ENCODE assay signal across 9 cellular contexts in the genomic region with DNA sequence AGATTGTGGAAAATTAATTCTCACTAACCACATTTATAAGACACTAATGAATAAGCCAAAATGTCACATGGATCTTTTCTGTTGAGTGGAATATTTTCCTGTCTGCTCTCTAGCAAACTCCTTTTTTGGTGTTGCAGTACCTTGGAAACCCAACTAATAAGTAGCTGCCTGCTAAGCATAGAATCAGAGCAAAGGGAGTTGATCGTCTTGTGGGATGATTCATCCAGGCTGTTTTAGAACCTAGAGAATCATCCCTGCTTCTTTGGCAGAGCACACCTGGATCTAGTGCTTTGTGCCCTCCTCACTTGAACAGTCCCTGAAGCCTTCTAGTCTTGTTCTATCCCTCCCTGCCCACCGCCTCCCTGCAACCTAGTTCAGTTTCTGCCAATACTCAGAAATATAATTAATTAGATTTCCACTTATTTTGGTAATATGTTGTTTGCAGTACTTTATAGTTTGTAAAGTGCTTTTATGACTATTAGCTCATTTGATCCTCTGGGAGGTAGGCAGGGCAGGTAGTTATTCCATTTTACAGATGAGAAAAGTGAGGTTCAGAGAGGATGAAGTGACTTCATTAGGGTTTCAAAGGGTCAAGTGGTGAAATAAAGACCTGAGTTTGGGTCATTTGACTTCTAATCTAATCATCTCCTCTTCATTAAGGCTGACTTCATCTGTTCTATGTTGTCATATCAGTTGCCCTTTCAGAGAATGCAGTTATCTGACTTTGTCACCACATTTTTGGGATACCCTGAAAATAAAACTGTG. TPM values are rescaled to one million over a fixed set of nuclear protein-coding genes. Genes with fewer than 3 reads are reported as not detected.
DNase-seq lines count a peak whose midpoint lies in the region; ATAC-seq and TF ChIP-seq lines count a peak whose summit lies in the region.
"Had no signal": no experiment of that assay in that cellular context is flagged by ENCODE, and none has a peak within 500 bp of the region (broad histone marks: within the 10 kb centered on the region; RNA-seq: fewer than 3 reads in every experiment).

No MANE protein-coding gene starts in this region.

- ATAC-seq in PC-3 (peak; percentile 40), GM18907 (IDR thresholded peaks at IDR 0.05; ENCODE audit: unreplicated experiment) (no peak)

- CTCF ChIA-PET in PC-3 (lab: Charles Lee) = no interaction called here

- H3K27me3 ChIP-seq in PC-3 (ENCODE audit: low read length) = no peaks in the 10 kb centered on the region

- peaks cover 16% of the 10 kb centered on the region for H3K4me1 Mint-ChIP-seq in osteocyte (ENCODE audit: unreplicated experiment)

- TF ChIP-seq CTCF in PC-3 (conservative IDR thresholded peaks at IDR 0.05; ENCODE audit: low read depth, low read length) (no peak), epithelial cell of proximal tubule (conservative IDR thresholded peaks at IDR 0.05; ENCODE audit: low read depth, low read length) (no peak), osteocyte (IDR thresholded peaks at IDR 0.05) (no peak)

- BruUV-seq in PC-3 (replicated peaks; lab: Mats Ljungman, UMichigan) = no TSS peak

- no peaks in the 10 kb centered on the region for H4K20me1 ChIP-seq in PC-3 (ENCODE audit: low read length)

- DNase-seq in Daoy (ENCODE audit: low read depth) = peak; percentile 12
- DNase-seq in PC-3 = peak; percentile 71
- peak; percentile 25 for DNase-seq in epithelial cell of proximal tubule (ENCODE audit: low read depth)
- DNase-seq in osteocyte (ENCODE audit: extremely low spot score, unreplicated experiment) = no peak
- DNase-seq in COLO829 (ENCODE audit: low spot score) = no peak
- no peak for DNase-seq in iPS-NIHi11 (ENCODE audit: low spot score)
- no peak for DNase-seq in NCI-H1105 (lab: John Stamatoyannopoulos, UW)
- DNase-seq: activated CD4-positive, CD25-positive, alpha-beta regulatory T cell had no signal

- H3K27me3 Mint-ChIP-seq in osteocyte (ENCODE audit: unreplicated experiment) = no peaks in the 10 kb centered on the region

- no peaks in the 10 kb centered on the region for H3K9me3 ChIP-seq in PC-3 (ENCODE audit: low read length)

- H3K27ac ChIP-seq in PC-3 (ENCODE audit: low read length) = no peak overlapping the region

- no peaks in the 10 kb centered on the region for H3K9me3 Mint-ChIP-seq in osteocyte (ENCODE audit: unreplicated experiment)

- H3K4me1 ChIP-seq in PC-3 (ENCODE audit: insufficient read depth, low read length) = peaks cover 23% of the 10 kb centered on the region

- no peak overlapping the region for H3K9ac ChIP-seq in PC-3 (ENCODE audit: low read length)

- peak overlapping the region; percentile 83 for H3K4me3 Mint-ChIP-seq in osteocyte (ENCODE audit: unreplicated experiment)

- no peaks in the 10 kb centered on the region for H3K36me3 ChIP-seq in PC-3 (ENCODE audit: low read depth, low read length)

- no peaks in the 10 kb centered on the region for H3K9me2 ChIP-seq in PC-3 (replicated peaks; ENCODE audit: low read length)

- H2AFZ ChIP-seq in PC-3 (ENCODE audit: low read length) = no peak overlapping the region

- H3K36me3 Mint-ChIP-seq in osteocyte (ENCODE audit: unreplicated experiment) = no peaks in the 10 kb centered on the region

- H3K79me2 ChIP-seq in PC-3 (ENCODE audit: low read length) = peaks cover 20% of the 10 kb centered on the region

- H3K27ac Mint-ChIP-seq in osteocyte (ENCODE audit: unreplicated experiment) = peak overlapping the region; percentile 52

- peak overlapping the region; percentile 98 for H3K4me2 ChIP-seq in PC-3 (ENCODE audit: low read length)

- peak overlapping the region; percentile 96; the same call in 1 of the 2 replicates for H3K4me3 ChIP-seq in PC-3 (ENCODE audit: low read length)
- H3K4me3 ChIP-seq in epithelial cell of proximal tubule (ENCODE audit: low read depth, low read length) = no peak overlapping the region

- no peaks in the 10 kb centered on the region for H3F3A ChIP-seq in PC-3 (ENCODE audit: low read length, unreplicated experiment)

- POLR2A ChIA-PET in PC-3 (lab: Charles Lee; ENCODE audit: unreplicated experiment) = no interaction called here

- intact Hi-C loops in PC-3 (cut with micrococcal nuclease) = no loop called here

RNA-seq across cellular contexts. Expression of gene AGO4, which starts 2.5 kb away (rescaled TPM):
- 2.5 and 4.9 TPM in 2 replicates for total RNA-seq in Daoy (2014; rRNA removed; shearing (Covaris generic))
- total RNA-seq in PC-3 (2014; rRNA removed) = 5.9 and 7.7 TPM in 2 replicates
- total RNA-seq in epithelial cell of proximal tubule = 4.3 and 5.9 TPM in 2 replicates
- total RNA-seq in osteocyte = 10.1 and 14.6 TPM in 2 replicates

RNA-seq across cellular contexts. Expression of gene CLSPN, which starts 40.5 kb away (rescaled TPM):
- total RNA-seq in Daoy (2014; rRNA removed; shearing (Covaris generic)) = 35.2 and 44.7 TPM in 2 replicates
- 21.5 and 29.5 TPM in 2 replicates for total RNA-seq in PC-3 (2014; rRNA removed)
- 32.5 and 50.6 TPM in 2 replicates for total RNA-seq in epithelial cell of proximal tubule
- total RNA-seq in osteocyte = 7.0 and 7.7 TPM in 2 replicates

Comparison
In these comparisons a context has a peak if more than half of its experiments do, and no peak if none do; other contexts are left out.
1. DNase-seq: peak in Daoy (single experiment), PC-3 (single experiment) and epithelial cell of proximal tubule (single experiment); none in osteocyte (single experiment), COLO829 (single experiment), iPS-NIHi11 (single experiment) and NCI-H1105 (single experiment).